14 cellular contexts compared by ENCODE assay signal in genomic region chr20:63705232-63706026, GRCh38. TPM values are rescaled to one million over a fixed set of nuclear protein-coding genes. Genes with fewer than 3 reads are reported as not detected.
DNase-seq lines count a peak whose midpoint lies in the region; ATAC-seq and TF ChIP-seq lines count a peak whose summit lies in the region.
"Had no signal": no experiment of that assay in that cellular context is flagged by ENCODE, and none has a peak within 500 bp of the region (broad histone marks: within the 10 kb centered on the region; RNA-seq: fewer than 3 reads in every experiment).

No MANE protein-coding gene starts in this region.

- BruUV-seq in PC-9 (replicated peaks; lab: Mats Ljungman, UMichigan), result no TSS peak

- no peak overlapping the region for H3K4me3 ChIP-seq in PC-9
- no peak overlapping the region for H3K4me3 ChIP-seq in skeletal muscle satellite cell (ENCODE audit: low read length)
- H3K4me3 ChIP-seq: mucosa of descending colon had no signal

- H3K27me3 Mint-ChIP-seq in effector memory CD8-positive, alpha-beta T cell, result no peaks in the 10 kb centered on the region

- peak overlapping the region; percentile 98 for H3K9ac ChIP-seq in skeletal muscle satellite cell (ENCODE audit: low read depth, low read length)

- H3K4me2 ChIP-seq in PC-9 (peak overlapping the region; percentile 97; the same call in 1 of the 2 replicates), skeletal muscle satellite cell (ENCODE audit: low read length) (peak overlapping the region; percentile 91)

- H3K36me3 Mint-ChIP-seq in effector memory CD8-positive, alpha-beta T cell (ENCODE audit: insufficient read depth), result peaks cover 47% of the 10 kb centered on the region

- DNase-seq in activated CD8-positive, alpha-beta memory T cell treated with anti-CD3 and anti-CD28 coated beads, Interleukin-2, amount 50 U/mL, for 48 hours, result peak; percentile 50
- no peak for DNase-seq in activated CD8-positive, alpha-beta memory T cell treated with anti-CD3 and anti-CD28 coated beads, Interleukin-2, amount 50 U/mL, for 4 hours
- DNase-seq in PC-9, result peak in 1 of 2 experiments; percentile 22
- DNase-seq in effector memory CD8-positive, alpha-beta T cell, result no peak
- DNase-seq in Right ventricle myocardium superior, result no peak
- no peak for DNase-seq in NCI-H1417 treated with DMSO at 0.1 percent for 48 hours (lab: John Stamatoyannopoulos, UW)
- DNase-seq: EL, esophagus squamous epithelium, KBM-7, T-helper 9 cell had no signal

- H3K9me3 ChIP-seq in PC-9 (ENCODE audit: insufficient read depth, low read depth) (no peaks in the 10 kb centered on the region), skeletal muscle satellite cell (replicated peaks; ENCODE audit: low read length) (no peaks in the 10 kb centered on the region)
- H3K9me3 ChIP-seq: esophagus squamous epithelium, mucosa of descending colon, upper lobe of left lung had no signal

- no peak overlapping the region for H2AFZ ChIP-seq in PC-9

- H3K27ac Mint-ChIP-seq in effector memory CD8-positive, alpha-beta T cell, result no peak overlapping the region

- H3K4me3 Mint-ChIP-seq in effector memory CD8-positive, alpha-beta T cell, result peak overlapping the region; percentile 31 to 85

- POLR2A ChIA-PET in PC-9 (lab: Charles Lee; ENCODE audit: unreplicated experiment), result no interaction called here

- H3K36me3 ChIP-seq in PC-9 (ENCODE audit: low read depth), result peaks cover 20% of the 10 kb centered on the region
- H3K36me3 ChIP-seq in skeletal muscle satellite cell (ENCODE audit: insufficient read depth, low read length), result peaks cover 44% of the 10 kb centered on the region

- H3K9me3 Mint-ChIP-seq in effector memory CD8-positive, alpha-beta T cell, result no peaks in the 10 kb centered on the region

- CTCF ChIA-PET in PC-9 (lab: Charles Lee), result no interaction called here

- intact Hi-C loops in PC-9 (cut with micrococcal nuclease; ENCODE audit: unreplicated experiment) (loop anchor here (2.0 to 5.0 kb wide), 3 partner anchors 167 to 267 kb away; partner anchors contain the start of gene UCKL1), Right ventricle myocardium superior (cut with DNase I) (no loop called here)

- H3K4me1 Mint-ChIP-seq in effector memory CD8-positive, alpha-beta T cell (ENCODE audit: low read depth in 2 of 2), result peaks cover 18 to 31% of the 10 kb centered on the region in 2 donors

- H3K79me2 ChIP-seq in PC-9 (ENCODE audit: low read depth), result peaks cover 51% of the 10 kb centered on the region

- H3K27ac ChIP-seq in PC-9, result no peak overlapping the region

- H3K4me1 ChIP-seq in PC-9 (replicated peaks; ENCODE audit: insufficient read depth) (peaks cover 19% of the 10 kb centered on the region), skeletal muscle satellite cell (ENCODE audit: control insufficient read depth, insufficient read depth, low read length) (peaks cover 22% of the 10 kb centered on the region)

- peaks cover 22% of the 10 kb centered on the region; the same call in 1 of the 2 replicates for H3F3A ChIP-seq in PC-9 (ENCODE audit: insufficient read depth, low read depth)

- no peaks in the 10 kb centered on the region for H3K27me3 ChIP-seq in PC-9 (ENCODE audit: insufficient read depth, low read depth)
- H3K27me3 ChIP-seq in skeletal muscle satellite cell (ENCODE audit: control insufficient read depth, insufficient read depth, low read length), result no peaks in the 10 kb centered on the region
- H3K27me3 ChIP-seq: esophagus squamous epithelium, upper lobe of left lung had no signal

- H3K9me2 ChIP-seq in PC-9 (ENCODE audit: insufficient read depth), result no peaks in the 10 kb centered on the region

- no peak for ATAC-seq in effector memory CD8-positive, alpha-beta T cell (replicated peaks)
- ATAC-seq in GM18861 (IDR thresholded peaks at IDR 0.05; ENCODE audit: unreplicated experiment) (no peak), Right ventricle myocardium superior (ENCODE audit: poor library complexity) (no peak)

- H4K20me1 ChIP-seq in PC-9 (ENCODE audit: insufficient read depth), result 0 out of 2 replicates have a peak, but pooled peaks cover 5% of the 10 kb centered on the region

- TF ChIP-seq CTCF in PC-9 (conservative IDR thresholded peaks at IDR 0.05), result no peak

RNA-seq across cellular contexts. Expression of gene ARFRP1, which starts 2.3 kb away (rescaled TPM):
- total RNA-seq in PC-9 (2021) (59.1 and 71.1 TPM in 2 replicates), Right ventricle myocardium superior (32.2 TPM)
- 21.2 and 26.1 TPM in 2 replicates for total RNA-seq in skeletal muscle satellite cell (2012; rRNA removed)

RNA-seq across cellular contexts. Expression of gene ZGPAT, which starts 2.4 kb away (rescaled TPM):
- 27.2 and 31.4 TPM in 2 replicates for total RNA-seq in PC-9 (2021)
- total RNA-seq in skeletal muscle satellite cell (2012; rRNA removed), result 15.3 and 17.2 TPM in 2 replicates
- 16.0 TPM for total RNA-seq in Right ventricle myocardium superior

RNA-seq across cellular contexts. Expression of gene TNFRSF6B, which starts 9.0 kb away (rescaled TPM):
- total RNA-seq in PC-9 (2021) (not detected in 2 replicates), Right ventricle myocardium superior (0.32 TPM)
- total RNA-seq in skeletal muscle satellite cell (2012; rRNA removed), result 0.51 and 4.4 TPM in 2 replicates

RNA-seq across cellular contexts. Expression of gene LIME1, which starts 31.0 kb away (rescaled TPM):
- total RNA-seq in PC-9 (2021), result 18.7 and 24.8 TPM in 2 replicates
- 2.6 and 5.6 TPM in 2 replicates for total RNA-seq in skeletal muscle satellite cell (2012; rRNA removed)
- 1.6 TPM for total RNA-seq in Right ventricle myocardium superior

RNA-seq across cellular contexts. Expression of gene SLC2A4RG, which starts 34.1 kb away (rescaled TPM):
- total RNA-seq in PC-9 (2021), result 167 and 233 TPM in 2 replicates
- total RNA-seq in skeletal muscle satellite cell (2012; rRNA removed), result 28.9 and 33.4 TPM in 2 replicates
- 95.0 TPM for total RNA-seq in Right ventricle myocardium superior
